In the genomic region with DNA sequence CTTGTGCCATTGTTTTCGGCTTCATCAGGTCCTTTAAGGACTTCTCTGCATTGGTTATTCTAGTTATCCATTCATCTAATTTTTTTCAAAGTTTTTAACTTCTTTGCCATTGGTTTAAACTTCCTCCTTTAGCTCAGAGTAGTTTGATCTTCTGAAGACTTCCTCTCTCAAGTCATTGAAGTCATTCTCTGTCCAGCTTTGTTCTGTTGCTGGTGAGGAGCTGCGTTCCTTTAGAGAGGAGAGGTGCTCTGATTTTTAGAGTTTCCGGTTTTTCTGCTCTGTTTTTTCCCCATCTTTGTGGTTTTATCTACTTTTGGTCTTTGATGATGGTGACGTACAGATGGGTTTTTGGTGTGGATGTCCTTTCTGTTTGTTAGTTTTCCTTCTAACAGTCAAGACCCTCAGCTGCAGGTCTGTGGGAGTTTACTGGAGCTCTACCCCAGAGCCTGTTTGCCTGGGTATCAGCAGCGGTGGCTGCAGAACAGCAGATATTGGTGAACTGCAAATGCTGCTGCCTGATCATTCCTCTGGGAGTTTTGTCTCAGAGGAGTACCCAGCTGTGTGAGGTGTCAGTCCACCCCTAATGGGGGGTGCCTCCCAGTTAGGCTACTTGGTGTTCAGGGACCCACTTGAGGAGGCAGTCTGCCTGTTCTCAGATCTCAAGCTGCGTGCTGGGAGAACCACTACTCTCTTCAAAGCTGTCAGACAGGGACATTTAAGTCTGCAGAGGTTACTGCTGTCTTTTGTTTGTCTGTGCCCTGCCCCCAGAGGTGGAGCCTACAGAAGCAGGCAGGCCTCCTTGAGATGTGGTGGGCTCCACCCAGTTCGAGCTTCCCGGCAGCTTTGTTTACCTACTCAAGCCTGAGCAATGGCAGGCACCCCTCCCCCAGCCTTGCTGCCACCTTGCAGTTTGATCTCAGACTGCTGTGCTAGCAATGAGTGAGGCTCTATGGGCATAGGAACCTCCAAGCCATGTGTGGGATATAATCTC, we compare ENCODE assay signal across 19 cellular contexts. TPM values are rescaled to one million over a fixed set of nuclear protein-coding genes. Genes with fewer than 3 reads are reported as not detected.
"Had no signal": no experiment of that assay in that cellular context is flagged by ENCODE, and none has a peak within 500 bp of the region (broad histone marks: within the 10 kb centered on the region; RNA-seq: fewer than 3 reads in every experiment).

No MANE protein-coding gene starts in this region.

RNA-seq across cellular contexts. Expression of gene SLC22A25, which starts 7.6 kb away (rescaled TPM):
- total RNA-seq: dermis microvascular lymphatic vessel endothelial cell, heart right ventricle, kidney epithelial cell, left lung, lower leg skin, mammary epithelial cell, natural killer cell, ovary, psoas muscle, renal cortical epithelial cell, right cardiac atrium, sigmoid colon, skeletal muscle tissue, suprapubic skin, transverse colon, upper lobe of right lung, uterus had no signal
- polyA plus RNA-seq: heart right ventricle, mammary epithelial cell, neural cell, ovary, psoas muscle, right cardiac atrium, sigmoid colon, thymus had no signal
